In genomic region chr5:146336197-146336596, GRCh38 we compare ENCODE assay signal across 9 cellular contexts. TPM values are rescaled to one million over a fixed set of nuclear protein-coding genes. Genes with fewer than 3 reads are reported as not detected.
"Had no signal": no experiment of that assay in that cellular context is flagged by ENCODE, and none has a peak within 500 bp of the region (broad histone marks: within the 10 kb centered on the region; RNA-seq: fewer than 3 reads in every experiment).

No MANE protein-coding gene starts in this region.

- H2AFZ ChIP-seq: GM23338 had no signal

- ATAC-seq: GM23338, HCT116, HepG2 had no signal

- DNase-seq: KBM-7 had no signal

- H3K27ac ChIP-seq: HL-60, KMS-11 had no signal

- H3K9ac ChIP-seq: KMS-11 had no signal

- H3K4me1 ChIP-seq: HAP-1 had no signal

- H3K4me2 ChIP-seq: KMS-11 had no signal

- H3K36me3 ChIP-seq: HAP-1 had no signal

- H3K4me3 ChIP-seq: HAP-1 had no signal

- H3K9me3 ChIP-seq: HAP-1 had no signal

- H3K27ac Mint-ChIP-seq: GM23338, IgD-negative memory B cell had no signal

- H3K4me3 Mint-ChIP-seq: GM23338, IgD-negative memory B cell had no signal

RNA-seq across cellular contexts. Expression of gene POU4F3, which starts 2.4 kb away (rescaled TPM):
- total RNA-seq: H1, HepG2 had no signal
- polyA plus RNA-seq: GM23338, HepG2, IgD-negative memory B cell had no signal
